Comparison of ENCODE assay signal across 8 cellular contexts in the genomic region with DNA sequence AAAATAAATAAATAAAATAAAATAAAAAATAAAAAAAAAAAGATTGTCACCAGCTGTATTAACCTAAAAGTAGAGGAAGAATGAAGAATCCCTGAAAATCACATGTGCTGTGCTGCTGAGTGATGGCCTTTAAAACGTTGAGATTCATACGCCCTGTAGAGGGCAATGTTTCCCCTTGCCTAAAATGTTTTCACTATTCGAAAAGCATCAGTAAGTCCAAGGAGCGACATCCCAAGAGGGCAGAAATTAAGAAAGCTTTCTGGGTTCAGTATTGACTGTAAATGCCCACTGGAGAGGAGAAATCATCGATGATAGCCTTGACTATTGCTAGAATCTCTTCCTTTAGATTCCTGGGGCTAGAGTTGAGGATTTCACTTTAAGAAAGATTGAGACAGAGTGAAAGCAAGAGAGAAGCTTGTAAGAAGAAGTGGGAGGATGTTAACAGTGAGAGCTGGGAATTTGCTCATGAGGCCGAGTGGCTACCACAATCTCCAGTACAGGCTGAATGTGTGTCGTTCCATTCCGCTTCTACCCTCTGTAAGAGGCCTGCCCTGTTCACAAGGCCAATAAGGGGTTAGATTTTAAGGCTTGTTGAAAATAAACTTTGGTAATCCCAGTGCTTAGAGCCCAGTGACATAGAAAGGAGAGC.
DNase-seq lines count a peak whose midpoint lies in the region; ATAC-seq, FAIRE-seq and TF ChIP-seq lines count a peak whose summit lies in the region.

No MANE protein-coding gene starts in this region.

- no peaks in the 10 kb centered on the region for H3K9me3 ChIP-seq in uterus

- TF ChIP-seq CTCF in dorsolateral prefrontal cortex (IDR thresholded peaks at IDR 0.05 in 54 of 56, conservative IDR thresholded peaks at IDR 0.05 in 2 of 56; ENCODE audit: low read depth in 1 of 56, partially characterized antibody in 56 of 56) (peak; percentile 51 to 87 (median 73)), uterus (IDR thresholded peaks at IDR 0.05) (peak; percentile 51 to 79 (median 72))

- no peaks in the 10 kb centered on the region for H3K27me3 ChIP-seq in dorsolateral prefrontal cortex
- no peaks in the 10 kb centered on the region for H3K27me3 ChIP-seq in uterus

- H3K27ac Mint-ChIP-seq in memory B cell: peak overlapping the region; percentile 73

- intact Hi-C loops in dorsolateral prefrontal cortex (cut with DNase I): loop anchor here in 1 of 2 donors (10.0 kb wide), 1 partner anchor 753 kb away; no protein-coding TSS in a partner anchor
- intact Hi-C loops in uterus (cut with DNase I; ENCODE audit: low total_unique reads): loop anchor here (10.0 kb wide), 1 partner anchor 203 kb away; no protein-coding TSS in a partner anchor

- H3K4me3 Mint-ChIP-seq in memory B cell: peak overlapping the region; percentile 82

- peaks cover 12% of the 10 kb centered on the region for H3K4me1 Mint-ChIP-seq in memory B cell

- H3K36me3 ChIP-seq in uterus: no peaks in the 10 kb centered on the region

- H3K9me3 Mint-ChIP-seq in memory B cell: no peaks in the 10 kb centered on the region

- no peaks in the 10 kb centered on the region for H3K36me3 Mint-ChIP-seq in memory B cell

- peaks cover 0 to 5% of the 10 kb centered on the region in 2 donors for H3K4me1 ChIP-seq in uterus

- peak; percentile 91 for FAIRE-seq in GM19239 (lab: Jason Lieb, UNC)

- H3K4me3 ChIP-seq in dorsolateral prefrontal cortex: peak overlapping the region in 49 of 59 donors; percentile 5 to 60 (median 41)
- H3K4me3 ChIP-seq in uterus: peak overlapping the region in 1 of 2 donors; percentile 10

- TF ChIP-seq POLR2A in uterus (IDR thresholded peaks at IDR 0.05): no peak

- in situ Hi-C loops in Caki2 (cut with HindIII; ENCODE audit: low pct_unique_long_range_greater_than_20kb, low sequenced_read_pairs): no loop called here

- H3K27ac ChIP-seq in dorsolateral prefrontal cortex (peak overlapping the region in 56 of 59 donors; percentile 16 to 90 (median 76)), uterus (peak overlapping the region; percentile 60 to 61)

- peaks cover 3% of the 10 kb centered on the region for H3K27me3 Mint-ChIP-seq in memory B cell

- ATAC-seq in HG03442 (IDR thresholded peaks at IDR 0.05; ENCODE audit: unreplicated experiment): peak; percentile 70
- peak; percentile 66 for ATAC-seq in memory B cell (ENCODE audit: low read depth)

- DNase-seq in Caki2 (ENCODE audit: low read depth): peak; percentile 18
- DNase-seq in GM19239 (ENCODE audit: insufficient read length, low spot score): peak; percentile 22
- peak; percentile 76 for DNase-seq in OCI-M1 (lab: John Stamatoyannopoulos, UW)
- peak in 1 of 10 donors; percentile 40 for DNase-seq in dorsolateral prefrontal cortex
- DNase-seq in memory B cell (ENCODE audit: low spot score in 2 of 2): peak in 1 of 2 donors; percentile 38
- DNase-seq in uterus: peak in 1 of 2 donors; percentile 51
- no peak for DNase-seq in stimulated activated CD4-positive, alpha-beta T cell treated with anti-CD3 and anti-CD28 coated beads, Interleukin-15, amount 100 ng/mL, for 24 hours
